In genomic region chr1:45523975-45524374, GRCh38 we compare ENCODE assay signal across 3 cellular contexts. TPM values are rescaled to one million over a fixed set of nuclear protein-coding genes. Genes with fewer than 3 reads are reported as not detected.
DNase-seq lines count a peak whose midpoint lies in the region; ATAC-seq, FAIRE-seq and TF ChIP-seq lines count a peak whose summit lies in the region.
"Not testable (repeated sequence)": the region's sequence is repeated elsewhere in the genome, so short reads cannot be mapped to it uniquely, and the experiment has no call there.

No MANE protein-coding gene starts in this region.

- 96% methylated on average over 10 of the region's 10 CpGs for WGBS in HepG2 (ENCODE audit: low lambda C conversion rate)

- not testable (repeated sequence) for H3K9me3 ChIP-seq in HepG2 (ENCODE audit: low read length)

- DNase-seq in GM12892 (ENCODE audit: insufficient read length); HepG2 (ENCODE audit: low spot score): not testable (repeated sequence)

- not testable (repeated sequence) for TF ChIP-seq RAD21 in HepG2 (CRISPR knock-in tag; IDR thresholded peaks at IDR 0.05)

- not testable (repeated sequence) for H3K27me3 Mint-ChIP-seq in activated T-helper 17 cell treated with anti-CD3 and anti-CD28 coated beads, Interleukin-2, amount 50 U/mL, for 72 hours

- ATAC-seq in activated T-helper 17 cell treated with anti-CD3 and anti-CD28 coated beads, Interleukin-2, amount 50 U/mL, for 72 hours (replicated peaks); HepG2: not testable (repeated sequence)

- CTCF ChIA-PET in HepG2 (lab: Yijun Ruan, JAX; ENCODE audit: low intra/inter-chr PET ratio, low total read pairs), result not testable (repeated sequence)

- not testable (repeated sequence) for BruUV-seq in HepG2 (replicated peaks; lab: Mats Ljungman, UMichigan)

- peaks cover 33% of the 10 kb centered on the region for H3K36me3 Mint-ChIP-seq in activated T-helper 17 cell treated with anti-CD3 and anti-CD28 coated beads, Interleukin-2, amount 50 U/mL, for 72 hours (ENCODE audit: low read depth)

- intact Hi-C loops in HepG2 (cut with micrococcal nuclease; ENCODE audit: unreplicated experiment), result not testable (repeated sequence)

- not testable (repeated sequence) for TF ChIP-seq EP300 in HepG2 (IDR thresholded peaks at IDR 0.05; ENCODE audit: low read depth in 2 of 2, low read length in 2 of 2); HepG2 (CRISPR knock-in tag; IDR thresholded peaks at IDR 0.05; ENCODE audit: borderline replicate concordance)

- H3K27ac Mint-ChIP-seq in activated T-helper 17 cell treated with anti-CD3 and anti-CD28 coated beads, Interleukin-2, amount 50 U/mL, for 72 hours, result not testable (repeated sequence)

- peaks cover 53% of the 10 kb centered on the region for H3K4me1 ChIP-seq in HepG2 (ENCODE audit: insufficient read depth, low read length)

- not testable (repeated sequence) for H3K27ac ChIP-seq in HepG2 (ENCODE audit: extremely low read length, insufficient read depth, low read length)

- H2AFZ ChIP-seq in HepG2 (ENCODE audit: low read length), result not testable (repeated sequence)

- H3K36me3 ChIP-seq in HepG2 (replicated peaks in 1 of 2; ENCODE audit: control insufficient read depth in 1 of 2, insufficient read depth in 2 of 2, low read length in 2 of 2), result not testable (repeated sequence)

- not testable (repeated sequence) for H3K27me3 ChIP-seq in HepG2 (ENCODE audit: control insufficient read depth in 1 of 2, insufficient read depth in 2 of 2, low read length in 2 of 2)

- POLR2A ChIA-PET in HepG2 (lab: Yijun Ruan, JAX), result interaction anchor here (4.2 to 13.3 kb wide), 4 partner anchors 14 to 60 kb away, joined by 49 to 690 read pairs (median 94); partner anchors contain the start of genes AKR1A1 and NASP

- H3K4me3 ChIP-seq in HepG2 (replicated peaks in 1 of 3; ENCODE audit: insufficient read depth in 1 of 3, low read depth in 2 of 3, low read length in 3 of 3), result not testable (repeated sequence)

- H3K9me3 Mint-ChIP-seq in activated T-helper 17 cell treated with anti-CD3 and anti-CD28 coated beads, Interleukin-2, amount 50 U/mL, for 72 hours, result not testable (repeated sequence)

- FAIRE-seq in GM12892 (lab: Jason Lieb, UNC), result peak; percentile 21
- FAIRE-seq in HepG2 (lab: Jason Lieb, UNC), result not testable (repeated sequence)

- in situ Hi-C loops in HepG2 (cut with HindIII; ENCODE audit: extremely low pct_ligation_motif_present, low pct_unique_long_range_greater_than_20kb), result not testable (repeated sequence)

- TF ChIP-seq CTCF in HepG2 (CRISPR knock-in tag; IDR thresholded peaks at IDR 0.05), result not testable (repeated sequence)

- H3K4me2 ChIP-seq in HepG2 (ENCODE audit: low read depth, low read length), result not testable (repeated sequence)

- peaks cover 24% of the 10 kb centered on the region for H4K20me1 ChIP-seq in HepG2 (ENCODE audit: insufficient read depth, low read length)

- peaks cover 24% of the 10 kb centered on the region for H3K4me1 Mint-ChIP-seq in activated T-helper 17 cell treated with anti-CD3 and anti-CD28 coated beads, Interleukin-2, amount 50 U/mL, for 72 hours

- H3K9ac ChIP-seq in HepG2 (ENCODE audit: insufficient read depth, low read depth, low read length), result not testable (repeated sequence)

- peak overlapping the region; percentile 94 for H3K4me3 Mint-ChIP-seq in activated T-helper 17 cell treated with anti-CD3 and anti-CD28 coated beads, Interleukin-2, amount 50 U/mL, for 72 hours

- peaks cover 30% of the 10 kb centered on the region for H3K79me2 ChIP-seq in HepG2 (ENCODE audit: insufficient read depth, low read length)

- TF ChIP-seq POLR2A in GM12892 (IDR thresholded peaks at IDR 0.05; ENCODE audit: low read depth, low read length); HepG2 (IDR thresholded peaks at IDR 0.05; ENCODE audit: insufficient read depth in 1 of 2, low read depth in 2 of 2, low read length in 2 of 2): not testable (repeated sequence)

RNA-seq across cellular contexts. Expression of gene PRDX1, which starts 2.3 kb away (rescaled TPM):
- 985 TPM for polyA plus RNA-seq in GM12892 (2012; ENCODE audit: missing spikeins)
- 100 to 1,000 TPM; 344 to 571 TPM for total RNA-seq in activated T-helper 17 cell treated with anti-CD3 and anti-CD28 coated beads, Interleukin-2, amount 50 U/mL, for 72 hours
- 1,898 and 2,651 TPM in 2 replicates for total RNA-seq in HepG2 (2016; rRNA removed; fragmentation: Illumina TruSeq; extraction: Trizol)
- total RNA-seq in HepG2 (2016; cell fraction: cytosol; rRNA removed; fragmentation: Illumina TruSeq; extraction: Trizol; ENCODE audit: low read depth), result 648 and 690 TPM in 2 replicates
- total RNA-seq in HepG2 (2016; cell fraction: insoluble cytoplasmic fraction; rRNA removed; fragmentation: Illumina TruSeq; extraction: Trizol), result 1,942 and 2,764 TPM in 2 replicates
- total RNA-seq in HepG2 (2016; cell fraction: membrane; rRNA removed; fragmentation: Illumina TruSeq; extraction: Trizol), result 688 and 689 TPM in 2 replicates
- 599 and 644 TPM in 2 replicates for total RNA-seq in HepG2 (2016; cell fraction: nucleus; rRNA removed; fragmentation: Illumina TruSeq; extraction: Trizol)
- 550 and 761 TPM in 2 replicates for polyA plus RNA-seq in HepG2 (2011; rRNA removed)
- polyA plus RNA-seq in HepG2 (2011; cell fraction: cytosol; rRNA removed), result 477 and 587 TPM in 2 replicates
- polyA plus RNA-seq in HepG2 (2011; cell fraction: nucleus; rRNA removed), result 93.4 and 123 TPM in 2 replicates
- polyA plus RNA-seq in HepG2 (2012), result 725 and 786 TPM in 2 replicates
- polyA plus RNA-seq in HepG2 (2016; cell fraction: cytosol; fragmentation: Illumina TruSeq; extraction: Trizol; ENCODE audit: low read depth), result 598 and 600 TPM in 2 replicates
- polyA plus RNA-seq in HepG2 (2016; cell fraction: insoluble cytoplasmic fraction; fragmentation: Illumina TruSeq; extraction: Trizol; ENCODE audit: low read depth), result 2,458 and 2,666 TPM in 2 replicates
- 496 and 500 TPM in 2 replicates for polyA plus RNA-seq in HepG2 (2016; cell fraction: membrane; fragmentation: Illumina TruSeq; extraction: Trizol; ENCODE audit: low read depth)
- polyA plus RNA-seq in HepG2 (2016; cell fraction: nucleus; fragmentation: Illumina TruSeq; extraction: Trizol; ENCODE audit: insufficient read depth, low read depth), result 910 and 953 TPM in 2 replicates
- 219 and 566 TPM in 2 replicates for polyA minus RNA-seq in HepG2 (2011; rRNA and poly(A)+ RNA removed; ENCODE audit: low replicate concordance)
- polyA minus RNA-seq in HepG2 (2011; cell fraction: cytosol; rRNA and poly(A)+ RNA removed), result 202 and 238 TPM in 2 replicates
- polyA minus RNA-seq in HepG2 (2011; cell fraction: nucleus; rRNA and poly(A)+ RNA removed), result 82.1 and 96.2 TPM in 2 replicates

RNA-seq across cellular contexts. Expression of gene MMACHC, which starts 23.9 kb away (rescaled TPM):
- 3.6 TPM for polyA plus RNA-seq in GM12892 (2012; ENCODE audit: missing spikeins)
- total RNA-seq in activated T-helper 17 cell treated with anti-CD3 and anti-CD28 coated beads, Interleukin-2, amount 50 U/mL, for 72 hours, result 1 to 10 TPM; 3.7 to 4.9 TPM
- 10.3 and 13.4 TPM in 2 replicates for total RNA-seq in HepG2 (2016; rRNA removed; fragmentation: Illumina TruSeq; extraction: Trizol)
- total RNA-seq in HepG2 (2016; cell fraction: cytosol; rRNA removed; fragmentation: Illumina TruSeq; extraction: Trizol; ENCODE audit: low read depth), result 1.7 and 1.8 TPM in 2 replicates
- total RNA-seq in HepG2 (2016; cell fraction: insoluble cytoplasmic fraction; rRNA removed; fragmentation: Illumina TruSeq; extraction: Trizol), result 9.5 and 12.8 TPM in 2 replicates
- 6.3 and 6.7 TPM in 2 replicates for total RNA-seq in HepG2 (2016; cell fraction: membrane; rRNA removed; fragmentation: Illumina TruSeq; extraction: Trizol)
- 4.7 and 6.2 TPM in 2 replicates for total RNA-seq in HepG2 (2016; cell fraction: nucleus; rRNA removed; fragmentation: Illumina TruSeq; extraction: Trizol)
- 11.6 and 12.9 TPM in 2 replicates for polyA plus RNA-seq in HepG2 (2011; rRNA removed)
- 10.0 and 13.8 TPM in 2 replicates for polyA plus RNA-seq in HepG2 (2011; cell fraction: cytosol; rRNA removed)
- polyA plus RNA-seq in HepG2 (2011; cell fraction: nucleus; rRNA removed), result 6.5 and 7.9 TPM in 2 replicates
- polyA plus RNA-seq in HepG2 (2012), result 5.7 and 8.2 TPM in 2 replicates
- 2.7 and 4.1 TPM in 2 replicates for polyA plus RNA-seq in HepG2 (2016; cell fraction: cytosol; fragmentation: Illumina TruSeq; extraction: Trizol; ENCODE audit: low read depth)
- polyA plus RNA-seq in HepG2 (2016; cell fraction: insoluble cytoplasmic fraction; fragmentation: Illumina TruSeq; extraction: Trizol; ENCODE audit: low read depth), result 16.0 and 18.0 TPM in 2 replicates
- 9.0 and 9.8 TPM in 2 replicates for polyA plus RNA-seq in HepG2 (2016; cell fraction: membrane; fragmentation: Illumina TruSeq; extraction: Trizol; ENCODE audit: low read depth)
- 7.7 and 8.8 TPM in 2 replicates for polyA plus RNA-seq in HepG2 (2016; cell fraction: nucleus; fragmentation: Illumina TruSeq; extraction: Trizol; ENCODE audit: insufficient read depth, low read depth)
- 44.1 and 56.1 TPM in 2 replicates for polyA minus RNA-seq in HepG2 (2011; rRNA and poly(A)+ RNA removed; ENCODE audit: low replicate concordance)
- polyA minus RNA-seq in HepG2 (2011; cell fraction: cytosol; rRNA and poly(A)+ RNA removed), result 11.0 and 11.6 TPM in 2 replicates
- polyA minus RNA-seq in HepG2 (2011; cell fraction: nucleus; rRNA and poly(A)+ RNA removed), result 7.9 and 9.4 TPM in 2 replicates

RNA-seq across cellular contexts. Expression of gene CCDC163, which starts 24.1 kb away (rescaled TPM):
- 4.4 TPM for polyA plus RNA-seq in GM12892 (2012; ENCODE audit: missing spikeins)
- 1 to 10 TPM; 3.4 TPM for total RNA-seq in activated T-helper 17 cell treated with anti-CD3 and anti-CD28 coated beads, Interleukin-2, amount 50 U/mL, for 72 hours
- total RNA-seq in HepG2 (2016; rRNA removed; fragmentation: Illumina TruSeq; extraction: Trizol), result 4.4 and 5.2 TPM in 2 replicates
- 1.7 and 2.0 TPM in 2 replicates for total RNA-seq in HepG2 (2016; cell fraction: cytosol; rRNA removed; fragmentation: Illumina TruSeq; extraction: Trizol; ENCODE audit: low read depth)
- 3.6 and 5.0 TPM in 2 replicates for total RNA-seq in HepG2 (2016; cell fraction: insoluble cytoplasmic fraction; rRNA removed; fragmentation: Illumina TruSeq; extraction: Trizol)
- total RNA-seq in HepG2 (2016; cell fraction: membrane; rRNA removed; fragmentation: Illumina TruSeq; extraction: Trizol), result 4.4 and 4.6 TPM in 2 replicates
- 3.7 and 7.2 TPM in 2 replicates for total RNA-seq in HepG2 (2016; cell fraction: nucleus; rRNA removed; fragmentation: Illumina TruSeq; extraction: Trizol)
- 8.3 and 8.4 TPM in 2 replicates for polyA plus RNA-seq in HepG2 (2011; rRNA removed)
- 7.4 and 7.9 TPM in 2 replicates for polyA plus RNA-seq in HepG2 (2011; cell fraction: cytosol; rRNA removed)
- polyA plus RNA-seq in HepG2 (2011; cell fraction: nucleus; rRNA removed), result 9.2 and 10.0 TPM in 2 replicates
- 3.7 and 3.9 TPM in 2 replicates for polyA plus RNA-seq in HepG2 (2012)
- 1.1 and 2.1 TPM in 2 replicates for polyA plus RNA-seq in HepG2 (2016; cell fraction: cytosol; fragmentation: Illumina TruSeq; extraction: Trizol; ENCODE audit: low read depth)
- polyA plus RNA-seq in HepG2 (2016; cell fraction: insoluble cytoplasmic fraction; fragmentation: Illumina TruSeq; extraction: Trizol; ENCODE audit: low read depth), result 4.7 and 5.7 TPM in 2 replicates
- polyA plus RNA-seq in HepG2 (2016; cell fraction: membrane; fragmentation: Illumina TruSeq; extraction: Trizol; ENCODE audit: low read depth), result 3.4 and 4.3 TPM in 2 replicates
- 12.7 and 14.5 TPM in 2 replicates for polyA plus RNA-seq in HepG2 (2016; cell fraction: nucleus; fragmentation: Illumina TruSeq; extraction: Trizol; ENCODE audit: insufficient read depth, low read depth)
- 8.9 and 15.8 TPM in 2 replicates for polyA minus RNA-seq in HepG2 (2011; rRNA and poly(A)+ RNA removed; ENCODE audit: low replicate concordance)
- 2.3 and 3.3 TPM in 2 replicates for polyA minus RNA-seq in HepG2 (2011; cell fraction: cytosol; rRNA and poly(A)+ RNA removed)
- 5.3 and 5.6 TPM in 2 replicates for polyA minus RNA-seq in HepG2 (2011; cell fraction: nucleus; rRNA and poly(A)+ RNA removed)

RNA-seq across cellular contexts. Expression of gene AKR1A1, which starts 26.7 kb away (rescaled TPM):
- polyA plus RNA-seq in GM12892 (2012; ENCODE audit: missing spikeins), result 246 TPM
- 100 to 1,000 TPM; 121 to 151 TPM for total RNA-seq in activated T-helper 17 cell treated with anti-CD3 and anti-CD28 coated beads, Interleukin-2, amount 50 U/mL, for 72 hours
- total RNA-seq in HepG2 (2016; rRNA removed; fragmentation: Illumina TruSeq; extraction: Trizol), result 217 and 233 TPM in 2 replicates
- total RNA-seq in HepG2 (2016; cell fraction: cytosol; rRNA removed; fragmentation: Illumina TruSeq; extraction: Trizol; ENCODE audit: low read depth), result 83.2 and 92.8 TPM in 2 replicates
- total RNA-seq in HepG2 (2016; cell fraction: insoluble cytoplasmic fraction; rRNA removed; fragmentation: Illumina TruSeq; extraction: Trizol), result 217 and 238 TPM in 2 replicates
- total RNA-seq in HepG2 (2016; cell fraction: membrane; rRNA removed; fragmentation: Illumina TruSeq; extraction: Trizol), result 122 and 152 TPM in 2 replicates
- total RNA-seq in HepG2 (2016; cell fraction: nucleus; rRNA removed; fragmentation: Illumina TruSeq; extraction: Trizol), result 126 and 130 TPM in 2 replicates
- 181 and 188 TPM in 2 replicates for polyA plus RNA-seq in HepG2 (2011; rRNA removed)
- polyA plus RNA-seq in HepG2 (2011; cell fraction: cytosol; rRNA removed), result 171 and 206 TPM in 2 replicates
- polyA plus RNA-seq in HepG2 (2011; cell fraction: nucleus; rRNA removed), result 120 and 146 TPM in 2 replicates
- polyA plus RNA-seq in HepG2 (2012), result 115 TPM in 2 replicates
- 68.5 and 93.5 TPM in 2 replicates for polyA plus RNA-seq in HepG2 (2016; cell fraction: cytosol; fragmentation: Illumina TruSeq; extraction: Trizol; ENCODE audit: low read depth)
- 208 and 214 TPM in 2 replicates for polyA plus RNA-seq in HepG2 (2016; cell fraction: insoluble cytoplasmic fraction; fragmentation: Illumina TruSeq; extraction: Trizol; ENCODE audit: low read depth)
- 89.6 and 126 TPM in 2 replicates for polyA plus RNA-seq in HepG2 (2016; cell fraction: membrane; fragmentation: Illumina TruSeq; extraction: Trizol; ENCODE audit: low read depth)
- polyA plus RNA-seq in HepG2 (2016; cell fraction: nucleus; fragmentation: Illumina TruSeq; extraction: Trizol; ENCODE audit: insufficient read depth, low read depth), result 233 and 234 TPM in 2 replicates
- 185 and 208 TPM in 2 replicates for polyA minus RNA-seq in HepG2 (2011; rRNA and poly(A)+ RNA removed; ENCODE audit: low replicate concordance)
- polyA minus RNA-seq in HepG2 (2011; cell fraction: cytosol; rRNA and poly(A)+ RNA removed), result 70.5 and 79.0 TPM in 2 replicates
- polyA minus RNA-seq in HepG2 (2011; cell fraction: nucleus; rRNA and poly(A)+ RNA removed), result 93.6 and 111 TPM in 2 replicates

RNA-seq across cellular contexts. Expression of gene TESK2, which starts 33.0 kb away (rescaled TPM):
- polyA plus RNA-seq in GM12892 (2012; ENCODE audit: missing spikeins), result 9.4 TPM
- 1 to 10 TPM; 2.7 to 8.9 TPM for total RNA-seq in activated T-helper 17 cell treated with anti-CD3 and anti-CD28 coated beads, Interleukin-2, amount 50 U/mL, for 72 hours
- total RNA-seq in HepG2 (2016; rRNA removed; fragmentation: Illumina TruSeq; extraction: Trizol), result 5.5 and 6.9 TPM in 2 replicates
- total RNA-seq in HepG2 (2016; cell fraction: cytosol; rRNA removed; fragmentation: Illumina TruSeq; extraction: Trizol; ENCODE audit: low read depth), result 2.9 and 3.4 TPM in 2 replicates
- total RNA-seq in HepG2 (2016; cell fraction: insoluble cytoplasmic fraction; rRNA removed; fragmentation: Illumina TruSeq; extraction: Trizol), result 5.6 and 6.8 TPM in 2 replicates
- 8.7 and 9.4 TPM in 2 replicates for total RNA-seq in HepG2 (2016; cell fraction: membrane; rRNA removed; fragmentation: Illumina TruSeq; extraction: Trizol)
- total RNA-seq in HepG2 (2016; cell fraction: nucleus; rRNA removed; fragmentation: Illumina TruSeq; extraction: Trizol), result 6.2 and 6.8 TPM in 2 replicates
- polyA plus RNA-seq in HepG2 (2011; rRNA removed), result 8.8 and 9.6 TPM in 2 replicates
- 9.0 and 9.1 TPM in 2 replicates for polyA plus RNA-seq in HepG2 (2011; cell fraction: cytosol; rRNA removed)
- polyA plus RNA-seq in HepG2 (2011; cell fraction: nucleus; rRNA removed), result 10.2 TPM in 2 replicates
- 6.1 and 8.0 TPM in 2 replicates for polyA plus RNA-seq in HepG2 (2012)
- 2.3 and 2.9 TPM in 2 replicates for polyA plus RNA-seq in HepG2 (2016; cell fraction: cytosol; fragmentation: Illumina TruSeq; extraction: Trizol; ENCODE audit: low read depth)
- 5.0 and 6.3 TPM in 2 replicates for polyA plus RNA-seq in HepG2 (2016; cell fraction: insoluble cytoplasmic fraction; fragmentation: Illumina TruSeq; extraction: Trizol; ENCODE audit: low read depth)
- polyA plus RNA-seq in HepG2 (2016; cell fraction: membrane; fragmentation: Illumina TruSeq; extraction: Trizol; ENCODE audit: low read depth), result 6.6 and 6.8 TPM in 2 replicates
- polyA plus RNA-seq in HepG2 (2016; cell fraction: nucleus; fragmentation: Illumina TruSeq; extraction: Trizol; ENCODE audit: insufficient read depth, low read depth), result 8.1 and 8.7 TPM in 2 replicates
- 4.1 and 11.9 TPM in 2 replicates for polyA minus RNA-seq in HepG2 (2011; rRNA and poly(A)+ RNA removed; ENCODE audit: low replicate concordance)
- 4.9 and 5.6 TPM in 2 replicates for polyA minus RNA-seq in HepG2 (2011; cell fraction: cytosol; rRNA and poly(A)+ RNA removed)
- 7.0 and 7.3 TPM in 2 replicates for polyA minus RNA-seq in HepG2 (2011; cell fraction: nucleus; rRNA and poly(A)+ RNA removed)
